Comparison of ENCODE assay signal across 25 cellular contexts in the genomic region with DNA sequence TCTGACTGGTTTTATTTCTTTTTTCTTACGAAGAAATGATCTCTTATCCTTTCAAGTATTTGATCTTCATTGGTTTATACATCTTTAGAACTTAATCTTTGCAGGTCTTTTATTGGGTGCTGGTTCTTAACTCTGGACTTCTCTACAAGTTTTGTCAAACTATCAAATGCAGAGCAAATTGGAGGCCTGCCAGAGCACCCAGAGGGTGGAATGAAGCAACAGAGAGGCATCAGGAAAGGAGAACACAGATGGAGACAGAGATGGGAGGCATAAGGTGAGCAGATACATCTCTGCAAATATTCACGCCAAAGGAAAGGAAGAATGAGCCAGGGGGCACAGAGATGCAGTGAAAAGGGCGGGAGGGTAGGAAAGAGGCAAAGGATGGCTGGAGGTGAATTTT.
DNase-seq lines count a peak whose midpoint lies in the region; ATAC-seq and TF ChIP-seq lines count a peak whose summit lies in the region.
"Had no signal": no experiment of that assay in that cellular context is flagged by ENCODE, and none has a peak within 500 bp of the region (broad histone marks: within the 10 kb centered on the region; RNA-seq: fewer than 3 reads in every experiment).

No MANE protein-coding gene starts in this region.

- H3K4me1 ChIP-seq in esophagus squamous epithelium: no peaks in the 10 kb centered on the region
- H3K4me1 ChIP-seq: gastrocnemius medialis had no signal

- H3K4me1 Mint-ChIP-seq in mesothelial cell of epicardium: peaks cover 41% of the 10 kb centered on the region
- H3K4me1 Mint-ChIP-seq: central memory CD8-positive, alpha-beta T cell; naive thymus-derived CD8-positive, alpha-beta T cell had no signal

- no peaks in the 10 kb centered on the region for H3K36me3 Mint-ChIP-seq in mesothelial cell of epicardium
- H3K36me3 Mint-ChIP-seq: IgD-negative memory B cell; naive thymus-derived CD8-positive, alpha-beta T cell had no signal

- H3K36me3 ChIP-seq in esophagus squamous epithelium: no peaks in the 10 kb centered on the region
- H3K36me3 ChIP-seq: gastrocnemius medialis, ovary had no signal

- no peaks in the 10 kb centered on the region for H3K9me3 Mint-ChIP-seq in mesothelial cell of epicardium
- H3K9me3 Mint-ChIP-seq: activated naive CD4-positive, alpha-beta T cell treated with anti-CD3 and anti-CD28 coated beads for 36 hours; CD4-positive, alpha-beta T cell; central memory CD8-positive, alpha-beta T cell; H9; IgD-negative memory B cell; naive thymus-derived CD8-positive, alpha-beta T cell had no signal

- H3K27me3 ChIP-seq in esophagus squamous epithelium: no peaks in the 10 kb centered on the region
- H3K27me3 ChIP-seq: gastrocnemius medialis, ovary had no signal

- no peak for TF ChIP-seq POLR2A in esophagus squamous epithelium (IDR thresholded peaks at IDR 0.05)

- no peaks in the 10 kb centered on the region for H3K27me3 Mint-ChIP-seq in mesothelial cell of epicardium (ENCODE audit: low read depth)
- H3K27me3 Mint-ChIP-seq: CD4-positive, alpha-beta T cell; naive thymus-derived CD8-positive, alpha-beta T cell had no signal

- peak; percentile 18 for DNase-seq in AG10803 (ENCODE audit: low read depth)
- peak; percentile 30 for DNase-seq in M059J (ENCODE audit: low read depth)
- DNase-seq in cardiac fibroblast (ENCODE audit: low read depth in 2 of 2): peak; percentile 28 to 29
- no peak for DNase-seq in mesothelial cell of epicardium (ENCODE audit: low spot score in 2 of 2, unreplicated experiment in 2 of 2)
- DNase-seq in esophagus squamous epithelium (lab: John Stamatoyannopoulos, UW): no peak
- DNase-seq in germinal center (ENCODE audit: low spot score): no peak
- DNase-seq: activated CD4-positive, alpha-beta T cell treated with anti-CD3 and anti-CD28 coated beads for 48 hours; activated naive CD4-positive, alpha-beta T cell treated with anti-CD3 and anti-CD28 coated beads for 36 hours; activated T-cell treated with anti-CD3 and anti-CD28 coated beads, Interleukin-2, amount 50 U/mL, for 48 hours; aorta; CD4-positive, alpha-beta T cell; DMS 273 treated with DMSO at 0.1 percent for 48 hours; gastrocnemius medialis; GDM1; H9; left colon; MM.1S; naive thymus-derived CD8-positive, alpha-beta T cell; NCI-H82; ovary had no signal

- TF ChIP-seq CTCF in AG10803 (conservative IDR thresholded peaks at IDR 0.05; ENCODE audit: low read length) (no peak), cardiac fibroblast (IDR thresholded peaks at IDR 0.05; ENCODE audit: low read depth, low read length) (no peak), mesothelial cell of epicardium (IDR thresholded peaks at IDR 0.05; ENCODE audit: unreplicated experiment) (no peak), esophagus squamous epithelium (IDR thresholded peaks at IDR 0.05) (no peak)

- no peaks in the 10 kb centered on the region for H3K9me3 ChIP-seq in esophagus squamous epithelium
- H3K9me3 ChIP-seq: gastrocnemius medialis, ovary had no signal

- 72 to 85% methylated on average over 3 of the region's 3 CpGs for WGBS in esophagus squamous epithelium, 2 donors

- ATAC-seq in HG02981 (IDR thresholded peaks at IDR 0.05; ENCODE audit: unreplicated experiment): no peak
- ATAC-seq: gastrocnemius medialis; left colon; naive thymus-derived CD8-positive, alpha-beta T cell; sciatic nerve had no signal

- no peak overlapping the region for H3K4me3 ChIP-seq in AG10803 (ENCODE audit: low read length)
- no peak overlapping the region for H3K4me3 ChIP-seq in cardiac fibroblast (replicated peaks in 1 of 2; ENCODE audit: low read depth in 2 of 2, low read length in 2 of 2)
- H3K4me3 ChIP-seq in esophagus squamous epithelium: no peak overlapping the region
- H3K4me3 ChIP-seq: gastrocnemius medialis, ovary had no signal

- H3K27ac Mint-ChIP-seq in mesothelial cell of epicardium: peak overlapping the region; percentile 65
- H3K27ac Mint-ChIP-seq: activated naive CD4-positive, alpha-beta T cell treated with anti-CD3 and anti-CD28 coated beads for 36 hours; CD4-positive, alpha-beta T cell; H9; IgD-negative memory B cell; naive thymus-derived CD8-positive, alpha-beta T cell had no signal

- intact Hi-C loops in esophagus squamous epithelium (cut with DNase I): loop anchor here (10.0 kb wide), 1 partner anchor 373 kb away; no protein-coding TSS in a partner anchor

- H3K4me3 Mint-ChIP-seq in mesothelial cell of epicardium: no peak overlapping the region
- H3K4me3 Mint-ChIP-seq: activated naive CD4-positive, alpha-beta T cell treated with anti-CD3 and anti-CD28 coated beads for 36 hours; CD4-positive, alpha-beta T cell; central memory CD8-positive, alpha-beta T cell; H9; IgD-negative memory B cell; naive thymus-derived CD8-positive, alpha-beta T cell had no signal

- H3K27ac ChIP-seq in esophagus squamous epithelium: no peak overlapping the region
- H3K27ac ChIP-seq: epithelial cell of prostate, gastrocnemius medialis, ovary had no signal

Comparison
In these comparisons a context has a peak if more than half of its experiments do, and no peak if none do; other contexts are left out.
1. DNase-seq: peak in AG10803 (single experiment), M059J (single experiment) and cardiac fibroblast (2 of 2); none in mesothelial cell of epicardium (0 of 2), esophagus squamous epithelium (single experiment) and germinal center (single experiment).